ENCODE assay signal across 8 cellular contexts in the genomic region with DNA sequence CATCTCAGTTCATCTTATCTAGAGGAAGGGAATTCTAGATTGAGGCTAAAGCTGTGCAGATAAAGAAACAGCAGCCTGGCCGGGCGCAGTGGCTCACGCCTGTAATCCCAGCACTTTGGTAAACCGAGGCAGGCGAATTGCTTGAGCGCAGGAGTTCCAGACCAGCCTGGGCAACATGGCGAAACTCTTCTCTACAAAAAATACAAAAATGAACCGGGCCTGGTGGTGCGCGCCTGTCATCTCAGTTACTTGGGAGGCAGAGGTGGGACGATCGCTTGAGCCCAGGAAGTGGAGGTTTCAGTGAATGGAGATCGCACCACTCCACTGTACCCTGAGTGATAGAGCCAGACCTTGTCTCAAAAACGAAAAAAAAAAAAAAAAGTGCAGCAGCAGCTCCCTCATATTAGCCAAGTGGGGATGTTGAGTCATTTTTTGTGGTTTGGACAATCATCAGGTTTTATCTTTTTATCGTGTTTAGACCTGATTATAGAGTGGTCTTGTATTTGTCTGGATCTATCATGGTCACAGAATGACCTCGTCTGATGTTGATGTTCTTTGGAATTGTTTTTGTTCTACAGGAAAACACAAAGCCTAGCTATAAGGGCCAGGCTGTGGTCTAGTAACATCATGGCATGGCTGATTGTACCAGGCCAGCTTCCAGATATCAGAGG. TPM values are rescaled to one million over a fixed set of nuclear protein-coding genes. Genes with fewer than 3 reads are reported as not detected.
DNase-seq lines count a peak whose midpoint lies in the region; ATAC-seq lines count a peak whose summit lies in the region.

No MANE protein-coding gene starts in this region.

- H3K9ac ChIP-seq in stomach smooth muscle (ENCODE audit: low read length in 2 of 2) = peak overlapping the region; percentile 88 to 99

- no peaks in the 10 kb centered on the region for H3K36me3 ChIP-seq in stomach smooth muscle (ENCODE audit: control insufficient read depth in 2 of 2, insufficient read depth in 2 of 2, low read length in 2 of 2)

- H3K27ac Mint-ChIP-seq in activated CD4-positive, alpha-beta T cell treated with anti-CD3 and anti-CD28 coated beads, Interleukin-2, amount 10 ng/mL, durations not matched to agents 7 days and 5 days = peak overlapping the region; percentile 93
- H3K27ac Mint-ChIP-seq in activated CD4-positive, alpha-beta memory T cell treated with anti-CD3 and anti-CD28 coated beads for 36 hours = peak overlapping the region; percentile 92

- H3K4me1 ChIP-seq in stomach smooth muscle (ENCODE audit: control insufficient read depth, insufficient read depth, low read length) = peaks cover 24% of the 10 kb centered on the region

- peaks cover 5% of the 10 kb centered on the region for H3K36me3 Mint-ChIP-seq in activated CD4-positive, alpha-beta T cell treated with anti-CD3 and anti-CD28 coated beads, Interleukin-2, amount 10 ng/mL, durations not matched to agents 7 days and 5 days (ENCODE audit: low read depth)
- peaks cover 8% of the 10 kb centered on the region for H3K36me3 Mint-ChIP-seq in activated CD4-positive, alpha-beta memory T cell treated with anti-CD3 and anti-CD28 coated beads for 36 hours

- H3K4me3 Mint-ChIP-seq in activated CD4-positive, alpha-beta T cell treated with anti-CD3 and anti-CD28 coated beads, Interleukin-2, amount 10 ng/mL, durations not matched to agents 7 days and 5 days = peak overlapping the region; percentile 82
- H3K4me3 Mint-ChIP-seq in activated CD4-positive, alpha-beta memory T cell treated with anti-CD3 and anti-CD28 coated beads for 36 hours = peak overlapping the region; percentile 93

- intact Hi-C loops in activated CD4-positive, alpha-beta memory T cell treated with anti-CD3 and anti-CD28 coated beads for 36 hours (cut with micrococcal nuclease) = loop anchor here (2.0 to 10.0 kb wide), 4 partner anchors 59 to 1049 kb away; a partner anchor contains a TSS

- POLR2A ChIA-PET in activated CD4-positive, alpha-beta T cell treated with anti-CD3 and anti-CD28 coated beads, Interleukin-2, amount 10 ng/mL, durations not matched to agents 7 days and 5 days (lab: Charles Lee) = no interaction called here
- POLR2A ChIA-PET in activated CD4-positive, alpha-beta memory T cell treated with anti-CD3 and anti-CD28 coated beads for 36 hours (lab: Charles Lee) = interaction anchor here (0.5 to 3.9 kb wide), 18 partner anchors 10 to 619 kb away, joined by 3 to 25 read pairs (median 7); a partner anchor contains a TSS

- peak overlapping the region; percentile 97 for H3K27ac ChIP-seq in stomach smooth muscle (ENCODE audit: low read length)

- no peaks in the 10 kb centered on the region for H3K9me3 ChIP-seq in stomach smooth muscle (ENCODE audit: control insufficient read depth in 2 of 2, low read length in 2 of 2)

- H3K9me3 Mint-ChIP-seq in activated CD4-positive, alpha-beta T cell treated with anti-CD3 and anti-CD28 coated beads, Interleukin-2, amount 10 ng/mL, durations not matched to agents 7 days and 5 days = no peaks in the 10 kb centered on the region
- no peaks in the 10 kb centered on the region for H3K9me3 Mint-ChIP-seq in activated CD4-positive, alpha-beta memory T cell treated with anti-CD3 and anti-CD28 coated beads for 36 hours

- H3K27me3 ChIP-seq in stomach smooth muscle (ENCODE audit: control insufficient read depth in 1 of 2, insufficient read depth in 2 of 2, low read length in 2 of 2) = no peaks in the 10 kb centered on the region

- ATAC-seq in GM18907 (IDR thresholded peaks at IDR 0.05; ENCODE audit: unreplicated experiment) = no peak

- DNase-seq in activated CD4-positive, alpha-beta T cell treated with anti-CD3 and anti-CD28 coated beads, Interleukin-2, amount 10 ng/mL, durations not matched to agents 7 days and 5 days = no peak
- DNase-seq in activated CD4-positive, alpha-beta T cell treated with anti-CD3 and anti-CD28 coated beads, Interleukin-2, amount 50 U/mL, for 1 hour = no peak
- no peak for DNase-seq in activated CD4-positive, alpha-beta memory T cell treated with anti-CD3 and anti-CD28 coated beads for 36 hours
- DNase-seq in DMS153 (lab: John Stamatoyannopoulos, UW) = no peak
- DNase-seq in stimulated activated naive CD4-positive, alpha-beta T cell (lab: John Stamatoyannopoulos, UW) = no peak

- CTCF ChIA-PET in activated CD4-positive, alpha-beta T cell treated with anti-CD3 and anti-CD28 coated beads, Interleukin-2, amount 10 ng/mL, durations not matched to agents 7 days and 5 days (lab: Charles Lee) = interaction anchor here (0.6 to 3.4 kb wide), 13 partner anchors 9 to 764 kb away, joined by 3 to 23 read pairs (median 6); a partner anchor contains a TSS
- CTCF ChIA-PET in activated CD4-positive, alpha-beta memory T cell treated with anti-CD3 and anti-CD28 coated beads for 36 hours (lab: Charles Lee) = interaction anchor here (0.7 to 7.8 kb wide), 11 partner anchors 12 to 284 kb away, joined by 3 to 78 read pairs (median 8); a partner anchor contains a TSS

- H3K4me1 Mint-ChIP-seq in activated CD4-positive, alpha-beta T cell treated with anti-CD3 and anti-CD28 coated beads, Interleukin-2, amount 10 ng/mL, durations not matched to agents 7 days and 5 days = peaks cover 43% of the 10 kb centered on the region
- H3K4me1 Mint-ChIP-seq in activated CD4-positive, alpha-beta memory T cell treated with anti-CD3 and anti-CD28 coated beads for 36 hours (ENCODE audit: low read depth) = peaks cover 40% of the 10 kb centered on the region

- no peaks in the 10 kb centered on the region for H3K27me3 Mint-ChIP-seq in activated CD4-positive, alpha-beta T cell treated with anti-CD3 and anti-CD28 coated beads, Interleukin-2, amount 10 ng/mL, durations not matched to agents 7 days and 5 days
- no peaks in the 10 kb centered on the region for H3K27me3 Mint-ChIP-seq in activated CD4-positive, alpha-beta memory T cell treated with anti-CD3 and anti-CD28 coated beads for 36 hours

- H3K4me3 ChIP-seq in iPS-11a (ENCODE audit: low read depth, low read length) = peak overlapping the region; percentile 97
- peak overlapping the region; percentile 90 to 99 for H3K4me3 ChIP-seq in stomach smooth muscle (ENCODE audit: low read length in 2 of 2)

RNA-seq across cellular contexts. Expression of a gene that starts 1.5 kb away (rescaled TPM):
- 10 to 100 TPM; 27.3 to 27.5 TPM for total RNA-seq in activated CD4-positive, alpha-beta T cell treated with anti-CD3 and anti-CD28 coated beads, Interleukin-2, amount 10 ng/mL, durations not matched to agents 7 days and 5 days
- 10 to 100 TPM; 47.2 to 47.4 TPM for total RNA-seq in activated CD4-positive, alpha-beta memory T cell treated with anti-CD3 and anti-CD28 coated beads for 36 hours
